Comparison of ENCODE assay signal across 27 cellular contexts in the genomic region with DNA sequence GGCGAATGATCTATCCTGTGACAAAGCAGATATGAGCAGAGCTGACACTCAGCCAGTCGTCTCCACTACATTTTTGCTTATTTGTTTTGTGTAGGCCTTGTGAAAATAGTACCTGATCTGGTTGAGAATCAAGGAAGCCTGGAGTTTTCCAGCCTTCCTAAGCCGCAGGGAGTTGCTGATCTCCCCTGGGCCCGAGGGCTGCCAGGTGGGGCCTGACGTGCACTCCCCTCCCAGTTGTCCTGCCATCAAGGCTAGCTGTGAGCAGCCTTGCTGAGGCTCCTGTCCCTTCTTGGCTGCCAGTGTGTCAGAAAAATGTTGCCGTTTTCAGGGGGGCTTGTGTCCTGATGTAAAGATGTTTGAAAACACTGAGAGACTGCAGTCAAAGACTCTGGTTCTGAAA.
"Had no signal": no experiment of that assay in that cellular context is flagged by ENCODE, and none has a peak within 500 bp of the region (broad histone marks: within the 10 kb centered on the region; RNA-seq: fewer than 3 reads in every experiment).

No MANE protein-coding gene starts in this region.

- H3K27ac Mint-ChIP-seq: mesothelial cell of epicardium, natural killer cell had no signal

- H3K4me1 ChIP-seq: prostate gland had no signal

- H3K36me3 Mint-ChIP-seq: naive B cell had no signal

- ATAC-seq: left colon; left lung; lower lobe of right lung; natural killer cell; pancreas; sciatic nerve; stimulated activated naive B cell treated with anti-CD40 and anti-IgM and Interleukin-4, amounts not matched to agents 10 μg/mL and 1 μg/mL and 100 μg/mL, for 72 hours; stimulated activated naive CD8-positive, alpha-beta T cell treated with anti-CD3 and anti-CD28 coated beads, Interleukin-15, Interleukin-2, amounts not matched to agents 100 U/mL and 50 U/mL, for 24 hours had no signal

- H3K27me3 ChIP-seq: left lung, pancreas, stomach, testis, tibial nerve, upper lobe of left lung, vagina had no signal

- H3K9me3 ChIP-seq: left lung, lower lobe of right lung, pancreas, prostate gland, stomach, testis, tibial nerve, upper lobe of left lung, vagina had no signal

- H3K27me3 Mint-ChIP-seq: naive B cell; stimulated activated naive B cell treated with anti-CD40 and anti-IgM and Interleukin-4, amounts not matched to agents 10 μg/mL and 1 μg/mL and 100 μg/mL, for 72 hours had no signal

- H3K9me3 Mint-ChIP-seq: immature natural killer cell; mesothelial cell of epicardium; naive B cell; natural killer cell; stimulated activated naive B cell treated with anti-CD40 and anti-IgM and Interleukin-4, amounts not matched to agents 10 μg/mL and 1 μg/mL and 100 μg/mL, for 72 hours had no signal

- H3K4me3 Mint-ChIP-seq: immature natural killer cell; mesothelial cell of epicardium; naive B cell; natural killer cell; stimulated activated naive B cell treated with anti-CD40 and anti-IgM and Interleukin-4, amounts not matched to agents 10 μg/mL and 1 μg/mL and 100 μg/mL, for 72 hours had no signal

- H3K36me3 ChIP-seq: prostate gland had no signal

- H3K4me1 Mint-ChIP-seq: immature natural killer cell; naive B cell; natural killer cell; stimulated activated naive B cell treated with anti-CD40 and anti-IgM and Interleukin-4, amounts not matched to agents 10 μg/mL and 1 μg/mL and 100 μg/mL, for 72 hours had no signal

- H3K4me3 ChIP-seq: left lung, lower lobe of right lung, pancreas, prostate gland, skin epidermis, stomach, testis, tibial nerve, upper lobe of left lung, vagina had no signal

- H3K27ac ChIP-seq: left lung, lower lobe of right lung, pancreas, prostate gland, skin epidermis, stomach, testis, tibial nerve, upper lobe of left lung, vagina had no signal

- DNase-seq: hypothalamus; immature natural killer cell; kidney; left colon; left lung; lower lobe of right lung; mesendoderm; naive B cell; natural killer cell; nucleus accumbens; pancreas; retina; stimulated activated CD4-positive, alpha-beta T cell treated with anti-CD3 and anti-CD28 coated beads, Interleukin-12 subunit alpha, Interleukin-12 subunit beta, amount 100 ng/mL, for 4 hours; stimulated activated CD4-positive, alpha-beta T cell treated with anti-CD3 and anti-CD28 coated beads, Interleukin-15, amount 100 ng/mL, for 24 hours; stimulated activated CD4-positive, alpha-beta T cell treated with anti-CD3 and anti-CD28 coated beads, Interleukin-2, amount 100 ng/mL, for 24 hours; stimulated activated CD4-positive, alpha-beta T cell treated with anti-CD3 and anti-CD28 coated beads, Interleukin-4, amount 100 ng/mL, for 1 hour; stimulated activated naive B cell treated with anti-CD40 and anti-IgM and Interleukin-4, amounts not matched to agents 10 μg/mL and 1 μg/mL and 100 μg/mL, for 72 hours; stimulated activated naive CD8-positive, alpha-beta T cell treated with anti-CD3 and anti-CD28 coated beads, Interleukin-15, Interleukin-2, amounts not matched to agents 100 U/mL and 50 U/mL, for 24 hours; stomach; testis had no signal
